Comparison of ENCODE assay signal across 8 cellular contexts in the genomic region with DNA sequence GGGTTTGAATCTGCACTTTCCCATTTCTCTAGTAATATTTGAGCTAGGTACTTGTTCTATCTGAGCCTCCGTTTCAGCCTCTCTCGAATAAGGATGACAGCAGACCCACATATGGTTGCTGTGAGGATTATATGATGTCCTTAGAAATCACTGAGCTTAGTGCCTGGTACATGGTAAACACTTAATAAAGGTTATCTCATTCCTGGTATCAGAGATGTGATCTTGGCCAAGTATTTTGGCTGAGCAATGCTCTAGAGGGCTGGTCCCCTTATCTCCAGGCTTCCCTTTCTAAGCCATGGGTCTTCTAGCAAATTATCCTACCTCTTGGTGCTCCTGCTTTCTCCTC. TPM values are rescaled to one million over a fixed set of nuclear protein-coding genes. Genes with fewer than 3 reads are reported as not detected.
DNase-seq lines count a peak whose midpoint lies in the region; TF ChIP-seq lines count a peak whose summit lies in the region.

No MANE protein-coding gene starts in this region.

- H3K9ac ChIP-seq in HUES6 (ENCODE audit: low read length), result peak overlapping the region; percentile 95
- H3K9ac ChIP-seq in colonic mucosa (ENCODE audit: low read depth in 2 of 2, low read length in 2 of 2), result peak overlapping the region; percentile 0 to 96

- H3K4me3 ChIP-seq in HUES6 (ENCODE audit: low read depth, low read length) (peak overlapping the region; percentile 97), colonic mucosa (peak overlapping the region; percentile 93)

- TF ChIP-seq CTCF in C4-2B (conservative IDR thresholded peaks at IDR 0.05) (no peak), colonic mucosa (IDR thresholded peaks at IDR 0.05) (no peak), nephron progenitor cell (IDR thresholded peaks at IDR 0.05) (no peak)

- peaks cover 5% of the 10 kb centered on the region for H3K27me3 Mint-ChIP-seq in nephron progenitor cell (ENCODE audit: low read depth, poor library complexity)

- no peak overlapping the region for H3K27ac Mint-ChIP-seq in nephron progenitor cell

- peaks cover 31% of the 10 kb centered on the region for H3K4me1 Mint-ChIP-seq in nephron progenitor cell

- H3K36me3 ChIP-seq in HUES6 (ENCODE audit: control insufficient read depth, insufficient read depth, low read length) (no peaks in the 10 kb centered on the region; the same call in 1 of the 2 replicates), colonic mucosa (no peaks in the 10 kb centered on the region)

- intact Hi-C loops in colonic mucosa (cut with DNase I), result loop anchor here (5.0 kb wide), 1 partner anchor 173 kb away; no protein-coding TSS in a partner anchor

- H3K9me3 ChIP-seq in HUES6 (ENCODE audit: control insufficient read depth, insufficient read depth, low read depth, low read length), result no peaks in the 10 kb centered on the region
- H3K9me3 ChIP-seq in colonic mucosa, result no peaks in the 10 kb centered on the region

- H3K36me3 Mint-ChIP-seq in nephron progenitor cell (ENCODE audit: low read depth), result no peaks in the 10 kb centered on the region

- peak overlapping the region; percentile 98 for H3K4me3 Mint-ChIP-seq in nephron progenitor cell

- H3K27ac ChIP-seq in C4-2B (peak overlapping the region; percentile 84), HUES6 (ENCODE audit: low read depth, low read length) (no peak overlapping the region), colonic mucosa (peak overlapping the region; percentile 99)

- H3K4me1 ChIP-seq in HUES6 (ENCODE audit: control insufficient read depth, insufficient read depth, low read length), result peaks cover 26% of the 10 kb centered on the region
- H3K4me1 ChIP-seq in colonic mucosa, result peaks cover 7% of the 10 kb centered on the region

- no peaks in the 10 kb centered on the region for H3K9me3 Mint-ChIP-seq in nephron progenitor cell

- H3K27me3 ChIP-seq in HUES6 (ENCODE audit: control insufficient read depth, insufficient read depth, low read length), result no peaks in the 10 kb centered on the region
- no peaks in the 10 kb centered on the region for H3K27me3 ChIP-seq in colonic mucosa

- DNase-seq in colonic mucosa, result no peak
- no peak for DNase-seq in nephron progenitor cell
- DNase-seq in NCI-H82 (lab: John Stamatoyannopoulos, UW), result no peak
- no peak for DNase-seq in DMS153 (lab: John Stamatoyannopoulos, UW)
- DNase-seq in activated gamma-delta T cell (lab: John Stamatoyannopoulos, UW), result no peak
- no peak for DNase-seq in D341Med (ENCODE audit: low spot score)

RNA-seq across cellular contexts. Expression of a gene that starts 0.4 kb away (rescaled TPM):
- 100 to 1,000 TPM; 175 to 240 TPM for total RNA-seq in colonic mucosa
